Comparison of ENCODE assay signal across 36 cellular contexts in the genomic region with DNA sequence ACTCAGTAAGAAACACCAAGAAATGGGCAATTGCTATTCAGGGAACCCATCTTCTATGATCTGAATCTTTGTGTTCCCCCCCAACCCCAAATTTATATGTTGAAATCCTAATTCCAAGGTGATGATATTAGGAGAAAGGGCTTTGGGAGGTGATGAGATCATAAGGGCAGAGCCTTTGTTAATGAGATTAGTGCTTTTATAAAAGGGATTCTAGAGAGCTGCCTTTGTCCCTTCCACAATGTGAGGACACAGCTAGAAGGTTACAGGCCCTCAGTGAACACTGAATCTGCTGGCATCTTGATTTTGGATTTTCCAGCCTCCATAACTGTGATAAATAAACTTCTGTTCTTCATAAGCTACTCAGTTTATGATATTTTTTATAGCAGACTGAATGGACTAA.
"Had no signal": no experiment of that assay in that cellular context is flagged by ENCODE, and none has a peak within 500 bp of the region (broad histone marks: within the 10 kb centered on the region; RNA-seq: fewer than 3 reads in every experiment).

No MANE protein-coding gene starts in this region.

- H3K4me1 ChIP-seq: adrenal gland, body of pancreas, breast epithelium, Peyer's patch had no signal

- H3K9me3 ChIP-seq: adrenal gland, body of pancreas, breast epithelium, Peyer's patch, SJSA1, SK-N-SH had no signal

- H3K27me3 ChIP-seq: adrenal gland, body of pancreas, breast epithelium, Peyer's patch, SJSA1 had no signal

- H3K9ac ChIP-seq: KMS-11, SK-N-SH had no signal

- H3K36me3 Mint-ChIP-seq: activated naive CD4-positive, alpha-beta T cell treated with anti-CD3 and anti-CD28 coated beads, Interleukin-2, amount 50 U/mL, for 72 hours had no signal

- H3K4me3 ChIP-seq: adrenal gland, body of pancreas, breast epithelium, Peyer's patch, SJSA1 had no signal

- H3K36me3 ChIP-seq: adrenal gland, breast epithelium, Peyer's patch, SJSA1 had no signal

- DNase-seq: activated CD4-positive, alpha-beta T cell treated with anti-CD3 and anti-CD28 coated beads for 36 hours; activated CD4-positive, alpha-beta T cell treated with anti-CD3 and anti-CD28 coated beads, Interleukin-2, amount 10 ng/mL, durations not matched to agents 7 days and 5 days; activated CD4-positive, alpha-beta T cell treated with anti-CD3 and anti-CD28 coated beads, Interleukin-2, amount 50 U/mL, for 48 hours; activated CD8-positive, alpha-beta memory T cell treated with anti-CD3 and anti-CD28 coated beads, Interleukin-2, amount 50 U/mL, for 4 hours; activated gamma-delta T cell treated with Interleukin-2 at 50 U/mL for 16 hours; activated naive CD4-positive, alpha-beta T cell treated with anti-CD3 and anti-CD28 coated beads for 36 hours; activated T-cell treated with anti-CD3 and anti-CD28 coated beads for 4 hours; activated T-cell treated with anti-CD3 and anti-CD28 coated beads, Interleukin-2, amount 50 U/mL, for 4 hours; adrenal gland; body of pancreas; caudate nucleus; cerebellar nuclear complex; MM.1S; NCI-H1105; NCI-H1417 treated with DMSO at 0.1 percent for 48 hours; NCI-H187 treated with DMSO at 0.1 percent for 48 hours; NCI-H2081; NCI-H2171 treated with DMSO at 0.1 percent for 48 hours; NCI-H2227 treated with DMSO at 0.1 percent for 48 hours; NCI-H446; NCI-H524; NCI-H69; NK-92 treated with Interleukin-12 subunit alpha and Interleukin-12 subunit beta, amount 100 ng/mL, for 24 hours; PC-3; Peyer's patch; RPMI8226; SHP77 treated with DMSO at 0.1 percent for 48 hours; SK-N-SH had no signal

- ATAC-seq: activated CD4-positive, alpha-beta T cell treated with anti-CD3 and anti-CD28 coated beads for 36 hours; activated CD4-positive, CD25-positive, alpha-beta regulatory T cell treated with anti-CD3 and anti-CD28 coated beads, Interleukin-2, amount 50 U/mL, for 24 hours; activated naive CD4-positive, alpha-beta T cell treated with anti-CD3 and anti-CD28 coated beads, Interleukin-2, amount 50 U/mL, for 72 hours; activated T-cell treated with anti-CD3 and anti-CD28 coated beads, Interleukin-2, amount 50 U/mL, for 4 hours; body of pancreas; PC-3 had no signal

- H3K4me1 Mint-ChIP-seq: activated CD4-positive, alpha-beta T cell treated with anti-CD3 and anti-CD28 coated beads for 36 hours; activated CD4-positive, alpha-beta T cell treated with anti-CD3 and anti-CD28 coated beads, Interleukin-2, amount 10 ng/mL, durations not matched to agents 7 days and 5 days had no signal

- H3K4me3 Mint-ChIP-seq: activated CD4-positive, alpha-beta T cell treated with anti-CD3 and anti-CD28 coated beads for 36 hours; activated CD4-positive, alpha-beta T cell treated with anti-CD3 and anti-CD28 coated beads, Interleukin-2, amount 10 ng/mL, durations not matched to agents 7 days and 5 days; activated naive CD4-positive, alpha-beta T cell treated with anti-CD3 and anti-CD28 coated beads for 36 hours; activated T-cell treated with anti-CD3 and anti-CD28 coated beads, Interleukin-2, amount 50 U/mL, for 4 hours; activated T-helper 1 cell treated with anti-CD3 and anti-CD28 coated beads, Interleukin-12 subunit alpha, Interleukin-12 subunit beta, Interleukin-2, Interleukin-4 antibody, amounts not matched to agents 30 ng/mL and 10 ng/mL and 1 ng/mL, durations not matched to agents 14 hours and 24 hours and 36 hours; T-helper 1 cell treated with Interleukin-12 subunit alpha and Interleukin-12 subunit beta and Interleukin-4 antibody, amounts not matched to agents 30 μg/mL and 1 μg/mL, for 36 hours; T-helper 2 cell treated with Interferon-gamma antibody and Interleukin-4, amounts not matched to agents 5 μg/mL and 100 μg/mL, for 36 hours had no signal

- H3K27me3 Mint-ChIP-seq: activated CD4-positive, alpha-beta T cell treated with anti-CD3 and anti-CD28 coated beads for 36 hours; activated CD4-positive, alpha-beta T cell treated with anti-CD3 and anti-CD28 coated beads, Interleukin-2, amount 10 ng/mL, durations not matched to agents 7 days and 5 days had no signal

- H3K4me2 ChIP-seq: KMS-11, SK-N-SH had no signal

- H3K9me3 Mint-ChIP-seq: activated CD4-positive, alpha-beta T cell treated with anti-CD3 and anti-CD28 coated beads, Interleukin-2, amount 10 ng/mL, durations not matched to agents 7 days and 5 days; activated naive CD4-positive, alpha-beta T cell treated with anti-CD3 and anti-CD28 coated beads for 36 hours; activated naive CD4-positive, alpha-beta T cell treated with anti-CD3 and anti-CD28 coated beads, Interleukin-2, amount 50 U/mL, for 72 hours; activated T-cell treated with anti-CD3 and anti-CD28 coated beads, Interleukin-2, amount 50 U/mL, for 4 hours; activated T-helper 1 cell treated with anti-CD3 and anti-CD28 coated beads, Interleukin-12 subunit alpha, Interleukin-12 subunit beta, Interleukin-2, Interleukin-4 antibody, amounts not matched to agents 30 ng/mL and 10 ng/mL and 1 ng/mL, durations not matched to agents 14 hours and 24 hours and 36 hours; T-helper 1 cell treated with Interleukin-12 subunit alpha and Interleukin-12 subunit beta and Interleukin-4 antibody, amounts not matched to agents 30 μg/mL and 1 μg/mL, for 36 hours; T-helper 2 cell treated with Interferon-gamma antibody and Interleukin-4, amounts not matched to agents 5 μg/mL and 100 μg/mL, for 36 hours had no signal

- H3K9me2 ChIP-seq: SK-N-SH had no signal

- H3K27ac ChIP-seq: adrenal gland, body of pancreas, breast epithelium, KMS-11, Peyer's patch, SJSA1 had no signal

- H3K27ac Mint-ChIP-seq: activated CD4-positive, alpha-beta T cell treated with anti-CD3 and anti-CD28 coated beads for 36 hours; activated CD4-positive, alpha-beta T cell treated with anti-CD3 and anti-CD28 coated beads, Interleukin-2, amount 10 ng/mL, durations not matched to agents 7 days and 5 days; activated naive CD4-positive, alpha-beta T cell treated with anti-CD3 and anti-CD28 coated beads for 36 hours; activated naive CD4-positive, alpha-beta T cell treated with anti-CD3 and anti-CD28 coated beads, Interleukin-2, amount 50 U/mL, for 72 hours; activated T-helper 1 cell treated with anti-CD3 and anti-CD28 coated beads, Interleukin-12 subunit alpha, Interleukin-12 subunit beta, Interleukin-2, Interleukin-4 antibody, amounts not matched to agents 30 ng/mL and 10 ng/mL and 1 ng/mL, durations not matched to agents 14 hours and 24 hours and 36 hours; T-helper 1 cell treated with Interleukin-12 subunit alpha and Interleukin-12 subunit beta and Interleukin-4 antibody, amounts not matched to agents 30 μg/mL and 1 μg/mL, for 36 hours; T-helper 2 cell treated with Interferon-gamma antibody and Interleukin-4, amounts not matched to agents 5 μg/mL and 100 μg/mL, for 36 hours had no signal
